1 cellular context compared by ENCODE assay signal in the genomic region with DNA sequence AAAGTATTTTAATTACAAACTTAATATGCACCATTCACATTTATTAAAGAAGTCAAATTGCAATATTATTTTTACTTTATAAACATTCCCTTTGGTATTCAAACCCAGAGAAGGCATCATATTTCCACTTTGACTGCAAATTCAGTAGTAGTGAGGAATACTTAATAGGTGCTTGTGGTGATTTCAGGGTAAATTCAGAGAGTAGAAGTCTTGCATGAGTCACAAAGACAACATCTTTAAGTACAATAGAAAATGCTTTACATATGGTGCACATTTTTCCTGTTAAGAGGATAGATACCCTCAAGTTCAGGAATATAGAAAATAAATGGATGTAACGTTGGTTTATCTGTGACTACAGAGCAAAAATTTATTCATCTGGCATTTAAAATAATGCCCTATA.
TF ChIP-seq lines count a peak whose summit lies in the region.

No MANE protein-coding gene starts in this region.

TF ChIP-seq in SK-N-SH, 30 proteins besides CTCF, POLR2A, EP300 and RAD21 (continued from another document):
- peak; percentile 45; the same call in 1 of the 2 replicates for TF ChIP-seq JUND (IDR thresholded peaks at IDR 0.05)
- TF ChIP-seq, protein P1, sequence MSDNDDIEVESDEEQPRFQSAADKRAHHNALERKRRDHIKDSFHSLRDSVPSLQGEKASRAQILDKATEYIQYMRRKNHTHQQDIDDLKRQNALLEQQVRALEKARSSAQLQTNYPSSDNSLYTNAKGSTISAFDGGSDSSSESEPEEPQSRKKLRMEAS (IDR thresholded peaks at IDR 0.05; ENCODE audit: low read depth) = no peak
- TF ChIP-seq RXRA (IDR thresholded peaks at IDR 0.05; ENCODE audit: borderline replicate concordance, low read depth) = no peak
